24 cellular contexts compared by ENCODE assay signal in the genomic region with DNA sequence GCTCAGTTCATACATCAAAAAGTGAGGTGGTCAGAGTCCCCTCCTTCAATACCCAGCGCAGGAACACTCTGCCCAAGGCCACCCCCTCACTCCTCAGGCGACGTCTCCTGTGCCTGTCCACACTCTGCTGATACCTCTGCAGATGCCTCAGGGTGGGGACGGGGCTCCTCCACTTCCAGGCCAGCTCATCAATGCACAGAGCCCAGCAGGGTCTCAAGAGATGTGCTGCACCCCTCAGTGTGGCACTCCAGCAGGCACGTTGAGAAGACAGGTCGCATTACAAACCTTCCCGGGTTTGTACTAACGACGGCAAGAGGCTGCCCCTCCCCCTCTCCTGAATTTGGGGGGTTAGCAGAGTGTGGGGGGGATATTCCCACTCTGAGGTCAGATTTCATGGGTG.
"Had no signal": no experiment of that assay in that cellular context is flagged by ENCODE, and none has a peak within 500 bp of the region (broad histone marks: within the 10 kb centered on the region; RNA-seq: fewer than 3 reads in every experiment).

No MANE protein-coding gene starts in this region.

- H3K9me3 Mint-ChIP-seq: natural killer cell treated with Interleukin-12 subunit alpha and Interleukin-12 subunit beta and Interleukin-15 and Interleukin-18, amount 100 ng/mL, for 72 hours; neural progenitor cell; stimulated activated memory B cell treated with anti-CD40 and anti-IgM and Interleukin-4, amounts not matched to agents 10 μg/mL and 1 μg/mL and 100 μg/mL, for 72 hours; stimulated activated naive CD8-positive, alpha-beta T cell treated with anti-CD3 and anti-CD28 coated beads, Interleukin-15, Interleukin-2, amounts not matched to agents 100 ng/mL and 50 ng/mL, for 24 hours had no signal

- H3K9me3 ChIP-seq: heart left ventricle, left lung, prostate gland, right lobe of liver, testis, transverse colon had no signal

- H3K4me3 ChIP-seq: heart left ventricle, left lung, lung, neural progenitor cell, prostate gland, right lobe of liver, testis, transverse colon had no signal

- H3K4me1 Mint-ChIP-seq: stimulated activated memory B cell treated with anti-CD40 and anti-IgM and Interleukin-4, amounts not matched to agents 10 μg/mL and 1 μg/mL and 100 μg/mL, for 72 hours had no signal

- DNase-seq: effector memory CD4-positive, alpha-beta T cell; hippocampal formation; mesenchymal stem cell; midbrain; occipital lobe; stimulated activated CD4-positive, alpha-beta T cell treated with anti-CD3 and anti-CD28 coated beads, Interleukin-15, amount 100 ng/mL, for 24 hours; stimulated activated CD4-positive, alpha-beta T cell treated with anti-CD3 and anti-CD28 coated beads, Interleukin-1b, Interleukin-23, amount 100 ng/mL, for 48 hours; stimulated activated CD4-positive, alpha-beta T cell treated with anti-CD3 and anti-CD28 coated beads, Interleukin-4, amount 100 ng/mL, for 24 hours; testis; transverse colon had no signal

- H3K4me1 ChIP-seq: left lung, prostate gland, right lobe of liver, transverse colon had no signal

- H3K27ac ChIP-seq: heart left ventricle, left lung, neural progenitor cell, parathyroid adenoma, prostate gland, right lobe of liver, testis, transverse colon had no signal

- H3K27ac Mint-ChIP-seq: natural killer cell treated with Interleukin-12 subunit alpha and Interleukin-12 subunit beta and Interleukin-15 and Interleukin-18, amount 100 ng/mL, for 72 hours; neural progenitor cell; stimulated activated memory B cell treated with anti-CD40 and anti-IgM and Interleukin-4, amounts not matched to agents 10 μg/mL and 1 μg/mL and 100 μg/mL, for 72 hours; stimulated activated naive CD8-positive, alpha-beta T cell treated with anti-CD3 and anti-CD28 coated beads, Interleukin-15, Interleukin-2, amounts not matched to agents 100 ng/mL and 50 ng/mL, for 24 hours had no signal

- H3K27me3 ChIP-seq: neural progenitor cell, right lobe of liver, testis, transverse colon had no signal

- H3K36me3 ChIP-seq: heart left ventricle, left lung, neural progenitor cell, prostate gland, right lobe of liver, transverse colon had no signal

- H3K36me3 Mint-ChIP-seq: natural killer cell treated with Interleukin-12 subunit alpha and Interleukin-12 subunit beta and Interleukin-15 and Interleukin-18, amount 100 ng/mL, for 72 hours; neural progenitor cell; stimulated activated memory B cell treated with anti-CD40 and anti-IgM and Interleukin-4, amounts not matched to agents 10 μg/mL and 1 μg/mL and 100 μg/mL, for 72 hours had no signal

- FAIRE-seq: endometrium, frontal cortex, islet of Langerhans had no signal

- H2AFZ ChIP-seq: neural progenitor cell, parathyroid adenoma had no signal

- H3K27me3 Mint-ChIP-seq: natural killer cell treated with Interleukin-12 subunit alpha and Interleukin-12 subunit beta and Interleukin-15 and Interleukin-18, amount 100 ng/mL, for 72 hours had no signal

- H3K4me2 ChIP-seq: neural progenitor cell had no signal

- H3K9ac ChIP-seq: neural progenitor cell, parathyroid adenoma had no signal

- H3K4me3 Mint-ChIP-seq: natural killer cell treated with Interleukin-12 subunit alpha and Interleukin-12 subunit beta and Interleukin-15 and Interleukin-18, amount 100 ng/mL, for 72 hours; neural progenitor cell; stimulated activated memory B cell treated with anti-CD40 and anti-IgM and Interleukin-4, amounts not matched to agents 10 μg/mL and 1 μg/mL and 100 μg/mL, for 72 hours; stimulated activated naive CD8-positive, alpha-beta T cell treated with anti-CD3 and anti-CD28 coated beads, Interleukin-15, Interleukin-2, amounts not matched to agents 100 ng/mL and 50 ng/mL, for 24 hours had no signal

- ATAC-seq: esophagus mucosa; heart left ventricle; left lung; natural killer cell treated with Interleukin-12 subunit alpha and Interleukin-12 subunit beta and Interleukin-15 and Interleukin-18, amount 100 ng/mL, for 72 hours; stimulated activated memory B cell treated with anti-CD40 and anti-IgM and Interleukin-4, amounts not matched to agents 10 μg/mL and 1 μg/mL and 100 μg/mL, for 72 hours had no signal

- H3K79me2 ChIP-seq: parathyroid adenoma had no signal
